In the genomic region with DNA sequence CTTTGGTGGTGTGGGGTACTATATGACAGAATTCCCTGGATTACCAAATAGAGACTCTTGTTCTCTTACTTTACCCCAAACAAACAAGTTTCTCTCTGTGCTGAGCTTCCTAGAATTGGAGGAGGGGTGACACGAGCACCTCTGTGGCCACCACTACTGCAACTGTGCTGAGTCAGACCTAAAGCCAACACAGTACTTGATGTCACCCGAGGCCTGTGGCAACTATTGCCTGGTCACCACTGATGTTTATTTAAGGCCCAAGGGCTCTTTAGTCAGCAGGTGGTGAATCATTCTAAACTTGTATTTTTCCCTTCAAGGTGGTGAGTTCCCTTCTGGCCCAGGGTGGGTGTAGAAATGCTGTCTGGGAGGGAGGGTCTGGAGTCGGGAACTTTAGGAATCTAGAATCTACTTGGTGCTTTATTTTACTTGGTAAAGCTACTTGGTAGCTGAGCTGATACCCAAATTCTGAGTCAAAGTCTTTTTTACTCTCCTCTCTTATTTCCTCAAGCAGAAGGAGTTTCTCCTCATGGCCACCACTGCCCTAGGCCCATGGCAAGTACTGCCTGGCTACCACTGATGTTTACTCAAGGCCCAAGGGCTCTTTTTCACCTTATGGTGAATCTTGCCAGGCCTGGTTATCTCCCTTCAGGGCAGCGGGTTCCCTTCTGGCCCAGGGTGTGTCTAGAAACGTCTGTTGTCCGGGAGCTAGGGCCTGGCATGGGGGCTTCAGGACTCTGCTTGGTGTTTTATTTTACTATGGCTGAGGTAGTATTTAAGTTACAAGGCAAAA, we compare ENCODE assay signal across 9 cellular contexts. TPM values are rescaled to one million over a fixed set of nuclear protein-coding genes. Genes with fewer than 3 reads are reported as not detected.
DNase-seq lines count a peak whose midpoint lies in the region; ATAC-seq, FAIRE-seq and TF ChIP-seq lines count a peak whose summit lies in the region.
"Had no signal": no experiment of that assay in that cellular context is flagged by ENCODE, and none has a peak within 500 bp of the region (broad histone marks: within the 10 kb centered on the region; RNA-seq: fewer than 3 reads in every experiment).

No MANE protein-coding gene starts in this region.

- WGBS in small intestine, 3 donors, result 55 to 70% (median 65%) methylated on average over 6 of the region's 6 CpGs

- peaks cover 7 to 19% of the 10 kb centered on the region in 2 donors for H3K9me3 Mint-ChIP-seq in natural killer cell

- H3K4me3 ChIP-seq in fibroblast of lung (replicated peaks in 1 of 4; ENCODE audit: control extremely low read depth in 1 of 4, insufficient read depth in 1 of 4, low read depth in 3 of 4, low read length in 4 of 4) (peak overlapping the region in 2 of 4 experiments; percentile 17 to 41), small intestine (ENCODE audit: low read depth in 1 of 2, low read length in 2 of 2) (no peak overlapping the region)
- H3K4me3 ChIP-seq: BLaER1 had no signal

- H4K20me1 ChIP-seq in fibroblast of lung (ENCODE audit: control insufficient read depth, extremely low read depth, insufficient read depth, low read length), result no peaks in the 10 kb centered on the region
- H4K20me1 ChIP-seq: BLaER1 had no signal

- TF ChIP-seq CTCF in fibroblast of lung (conservative IDR thresholded peaks at IDR 0.05 in 1 of 2, IDR thresholded peaks at IDR 0.05 in 1 of 2; ENCODE audit: low read depth in 1 of 2, low read length in 2 of 2), result no peak
- no peak for TF ChIP-seq CTCF in natural killer cell (IDR thresholded peaks at IDR 0.05)

- peaks cover 66% of the 10 kb centered on the region for H3K79me2 ChIP-seq in fibroblast of lung (ENCODE audit: control insufficient read depth, insufficient read depth, low read length)

- H3K36me3 Mint-ChIP-seq in natural killer cell, result no peaks in the 10 kb centered on the region

- intact Hi-C loops in natural killer cell (cut with micrococcal nuclease), result no loop called here

- H3K4me1 ChIP-seq in fibroblast of lung (ENCODE audit: control insufficient read depth, extremely low read depth, insufficient read depth, low read length) (peaks cover 22% of the 10 kb centered on the region), small intestine (ENCODE audit: control insufficient read depth in 2 of 2, insufficient read depth in 1 of 2, low read depth in 1 of 2, low read length in 1 of 2) (peaks cover 0 to 5% of the 10 kb centered on the region in 2 donors)
- H3K4me1 ChIP-seq: BLaER1 had no signal

- no peak for ATAC-seq in natural killer cell

- no peaks in the 10 kb centered on the region for H3K4me1 Mint-ChIP-seq in natural killer cell

- H3K9ac ChIP-seq in fibroblast of lung (ENCODE audit: insufficient read depth, low read length), result peak overlapping the region; percentile 52
- H3K9ac ChIP-seq: BLaER1 had no signal

- H3K27me3 ChIP-seq in fibroblast of lung (ENCODE audit: control insufficient read depth, insufficient read depth, low read length), result no peaks in the 10 kb centered on the region
- no peaks in the 10 kb centered on the region for H3K27me3 ChIP-seq in small intestine (ENCODE audit: control insufficient read depth in 2 of 2, insufficient read depth in 2 of 2, low read length in 2 of 2)
- H3K27me3 ChIP-seq: BLaER1 had no signal

- DNase-seq in NCI-H748 (lab: John Stamatoyannopoulos, UW; ENCODE audit: unreplicated experiment), result peak; percentile 15
- DNase-seq in NCI-H748 treated with DMSO at 0.1 percent for 48 hours (lab: John Stamatoyannopoulos, UW), result no peak
- DNase-seq in NCI-H446 treated with DMSO at 0.1 percent for 48 hours (lab: John Stamatoyannopoulos, UW), result peak; percentile 20
- DNase-seq in fibroblast of lung (ENCODE audit: low read depth in 2 of 2), result peak; percentile 94 to 97
- no peak for DNase-seq in small intestine
- no peak for DNase-seq in natural killer cell
- DNase-seq in NCI-H82 (lab: John Stamatoyannopoulos, UW), result no peak
- no peak for DNase-seq in NCI-H524 (lab: John Stamatoyannopoulos, UW)

- no peak overlapping the region for H3K27ac Mint-ChIP-seq in natural killer cell

- peak overlapping the region; percentile 92 for H3K27ac ChIP-seq in fibroblast of lung (ENCODE audit: insufficient read depth, low read length)
- H3K27ac ChIP-seq in small intestine (ENCODE audit: low read depth in 1 of 2, low read length in 1 of 2), result peak overlapping the region; percentile 32 to 83
- H3K27ac ChIP-seq: BLaER1 had no signal

- H2AFZ ChIP-seq in fibroblast of lung (ENCODE audit: low read length), result no peak overlapping the region

- no peaks in the 10 kb centered on the region for H3K27me3 Mint-ChIP-seq in natural killer cell (ENCODE audit: low read depth in 2 of 2)

- FAIRE-seq in small intestine (lab: Jason Lieb, UNC), result no peak

- peaks cover 2% of the 10 kb centered on the region for H3K36me3 ChIP-seq in fibroblast of lung (ENCODE audit: control insufficient read depth, insufficient read depth, low read length)
- no peaks in the 10 kb centered on the region for H3K36me3 ChIP-seq in small intestine (ENCODE audit: control insufficient read depth in 2 of 2, insufficient read depth in 2 of 2, low read length in 2 of 2)
- H3K36me3 ChIP-seq: BLaER1 had no signal

- H3K4me3 Mint-ChIP-seq in natural killer cell, result no peak overlapping the region

- peak overlapping the region; percentile 69 for H3K4me2 ChIP-seq in fibroblast of lung (ENCODE audit: extremely low read depth, insufficient read depth, low read length)
- H3K4me2 ChIP-seq: BLaER1 had no signal

- H3K9me3 ChIP-seq in fibroblast of lung (ENCODE audit: control insufficient read depth, insufficient read depth, low read depth, low read length) (no peaks in the 10 kb centered on the region), small intestine (ENCODE audit: control insufficient read depth, low read depth) (peaks cover 1% of the 10 kb centered on the region)
- H3K9me3 ChIP-seq: BLaER1 had no signal

RNA-seq across cellular contexts. Expression of a gene that starts 9.8 kb away (rescaled TPM):
- 87.6 and 94.1 TPM in 2 replicates for total RNA-seq in fibroblast of lung
- 26.0 and 39.9 TPM in 2 replicates for polyA plus RNA-seq in fibroblast of lung
- 18.1 and 26.2 TPM in 2 replicates for polyA plus RNA-seq in fibroblast of lung (2012)
- polyA minus RNA-seq in fibroblast of lung (ENCODE audit: low replicate concordance), result 21.1 and 23.6 TPM in 2 replicates
- polyA plus RNA-seq in small intestine, result 1 to 10 TPM; 3.5 to 8.8 (median 4.2) TPM
- not detected for total RNA-seq in natural killer cell

Comparison
In these comparisons a context has a peak if more than half of its experiments do, and no peak if none do; other contexts are left out.
1. DNase-seq: peak in NCI-H748 (single experiment), NCI-H446 treated with DMSO at 0.1 percent for 48 hours (single experiment) and fibroblast of lung (2 of 2); none in NCI-H748 treated with DMSO at 0.1 percent for 48 hours (single experiment), small intestine (single experiment), natural killer cell (single experiment), NCI-H82 (single experiment) and NCI-H524 (0 of 2).
2. RNA of a gene that starts 9.8 kb away (total RNA-seq): 87.6 to 94.1 TPM in fibroblast of lung; not detected in natural killer cell; every median in the first group is over 10 times any median in the second.